In genomic region chr17:4771519-4772234, GRCh38 we compare ENCODE assay signal across 1 cellular context.
TF ChIP-seq lines count a peak whose summit lies in the region.

A gene with protein sequence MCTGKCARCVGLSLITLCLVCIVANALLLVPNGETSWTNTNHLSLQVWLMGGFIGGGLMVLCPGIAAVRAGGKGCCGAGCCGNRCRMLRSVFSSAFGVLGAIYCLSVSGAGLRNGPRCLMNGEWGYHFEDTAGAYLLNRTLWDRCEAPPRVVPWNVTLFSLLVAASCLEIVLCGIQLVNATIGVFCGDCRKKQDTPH (plus strand): TSS chr17:4771886. CDS start chr17:4771923, 37 bp downstream.

TF ChIP-seq in HepG2, 621 proteins besides CTCF, POLR2A, EP300 and RAD21 (continued from another document and continues in another):
- TF ChIP-seq, protein P1, sequence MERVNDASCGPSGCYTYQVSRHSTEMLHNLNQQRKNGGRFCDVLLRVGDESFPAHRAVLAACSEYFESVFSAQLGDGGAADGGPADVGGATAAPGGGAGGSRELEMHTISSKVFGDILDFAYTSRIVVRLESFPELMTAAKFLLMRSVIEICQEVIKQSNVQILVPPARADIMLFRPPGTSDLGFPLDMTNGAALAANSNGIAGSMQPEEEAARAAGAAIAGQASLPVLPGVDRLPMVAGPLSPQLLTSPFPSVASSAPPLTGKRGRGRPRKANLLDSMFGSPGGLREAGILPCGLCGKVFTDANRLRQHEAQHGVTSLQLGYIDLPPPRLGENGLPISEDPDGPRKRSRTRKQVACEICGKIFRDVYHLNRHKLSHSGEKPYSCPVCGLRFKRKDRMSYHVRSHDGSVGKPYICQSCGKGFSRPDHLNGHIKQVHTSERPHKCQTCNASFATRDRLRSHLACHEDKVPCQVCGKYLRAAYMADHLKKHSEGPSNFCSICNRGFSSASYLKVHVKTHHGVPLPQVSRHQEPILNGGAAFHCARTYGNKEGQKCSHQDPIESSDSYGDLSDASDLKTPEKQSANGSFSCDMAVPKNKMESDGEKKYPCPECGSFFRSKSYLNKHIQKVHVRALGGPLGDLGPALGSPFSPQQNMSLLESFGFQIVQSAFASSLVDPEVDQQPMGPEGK (CRISPR knock-in tag; IDR thresholded peaks at IDR 0.05) = peak; percentile 78; the same call in 1 of the 2 replicates
- TF ChIP-seq ZFX (CRISPR knock-in tag; IDR thresholded peaks at IDR 0.05; ENCODE audit: low read depth) (peak; percentile 88), IKZF1 (IDR thresholded peaks at IDR 0.05) (no peak), ZNF512 (CRISPR knock-in tag; IDR thresholded peaks at IDR 0.05) (peak; percentile 77; the same call in 1 of the 2 replicates), ZBTB25 (CRISPR knock-in tag; IDR thresholded peaks at IDR 0.05) (peak; percentile 23; the same call in 1 of the 2 replicates), DZIP1 (CRISPR knock-in tag; IDR thresholded peaks at IDR 0.05) (0 out of 2 replicates have a peak, but pooled peaks have one; percentile 37), ZBTB14 (CRISPR knock-in tag; IDR thresholded peaks at IDR 0.05) (0 out of 2 replicates have a peak, but pooled peaks have one; percentile 20), TGIF2 (CRISPR knock-in tag; IDR thresholded peaks at IDR 0.05) (peak; percentile 99), CC2D1A (CRISPR knock-in tag; IDR thresholded peaks at IDR 0.05) (no peak), TEAD3 (CRISPR knock-in tag; optimal IDR thresholded peaks at IDR 0.05; ENCODE audit: borderline replicate concordance) (peak; percentile 55), DMTF1 (CRISPR knock-in tag; IDR thresholded peaks at IDR 0.05) (no peak), MXI1 (IDR thresholded peaks at IDR 0.05; ENCODE audit: borderline replicate concordance, low read depth, low read length) (peak; percentile 99), HDAC1 (CRISPR knock-in tag; IDR thresholded peaks at IDR 0.05) (peak; percentile 95), ZNF572 (CRISPR knock-in tag; IDR thresholded peaks at IDR 0.05) (0 out of 2 replicates have a peak, but pooled peaks have one; percentile 78), ZNF557 (CRISPR knock-in tag; IDR thresholded peaks at IDR 0.05) (no peak), ZBTB20 (CRISPR knock-in tag; IDR thresholded peaks at IDR 0.05; ENCODE audit: borderline replicate concordance, low read depth) (peak; percentile 45; the same call in 1 of the 2 replicates), TBX3 (IDR thresholded peaks at IDR 0.05; ENCODE audit: borderline replicate concordance) (peak; percentile 74; the same call in 1 of the 2 replicates), SALL2 (CRISPR knock-in tag; IDR thresholded peaks at IDR 0.05) (peak; percentile 79), ZNF816 (CRISPR knock-in tag; IDR thresholded peaks at IDR 0.05; ENCODE audit: borderline replicate concordance) (0 out of 2 replicates have a peak, but pooled peaks have one; percentile 51), ZNF329 (CRISPR knock-in tag; IDR thresholded peaks at IDR 0.05; ENCODE audit: low read depth) (peak; percentile 61; the same call in 1 of the 2 replicates), SIX1 (CRISPR knock-in tag; IDR thresholded peaks at IDR 0.05; ENCODE audit: borderline replicate concordance) (peak; percentile 50; the same call in 1 of the 2 replicates), ZC3H4 (CRISPR knock-in tag; IDR thresholded peaks at IDR 0.05; ENCODE audit: borderline replicate concordance) (no peak), ATAD3A (CRISPR knock-in tag; IDR thresholded peaks at IDR 0.05) (no peak), ZSCAN12 (CRISPR knock-in tag; IDR thresholded peaks at IDR 0.05) (0 out of 2 replicates have a peak, but pooled peaks have one; percentile 25), RFX1 (IDR thresholded peaks at IDR 0.05) (no peak), ZBTB42 (CRISPR knock-in tag; IDR thresholded peaks at IDR 0.05) (peak; percentile 63; the same call in 1 of the 2 replicates)
- TF ChIP-seq, protein P2, sequence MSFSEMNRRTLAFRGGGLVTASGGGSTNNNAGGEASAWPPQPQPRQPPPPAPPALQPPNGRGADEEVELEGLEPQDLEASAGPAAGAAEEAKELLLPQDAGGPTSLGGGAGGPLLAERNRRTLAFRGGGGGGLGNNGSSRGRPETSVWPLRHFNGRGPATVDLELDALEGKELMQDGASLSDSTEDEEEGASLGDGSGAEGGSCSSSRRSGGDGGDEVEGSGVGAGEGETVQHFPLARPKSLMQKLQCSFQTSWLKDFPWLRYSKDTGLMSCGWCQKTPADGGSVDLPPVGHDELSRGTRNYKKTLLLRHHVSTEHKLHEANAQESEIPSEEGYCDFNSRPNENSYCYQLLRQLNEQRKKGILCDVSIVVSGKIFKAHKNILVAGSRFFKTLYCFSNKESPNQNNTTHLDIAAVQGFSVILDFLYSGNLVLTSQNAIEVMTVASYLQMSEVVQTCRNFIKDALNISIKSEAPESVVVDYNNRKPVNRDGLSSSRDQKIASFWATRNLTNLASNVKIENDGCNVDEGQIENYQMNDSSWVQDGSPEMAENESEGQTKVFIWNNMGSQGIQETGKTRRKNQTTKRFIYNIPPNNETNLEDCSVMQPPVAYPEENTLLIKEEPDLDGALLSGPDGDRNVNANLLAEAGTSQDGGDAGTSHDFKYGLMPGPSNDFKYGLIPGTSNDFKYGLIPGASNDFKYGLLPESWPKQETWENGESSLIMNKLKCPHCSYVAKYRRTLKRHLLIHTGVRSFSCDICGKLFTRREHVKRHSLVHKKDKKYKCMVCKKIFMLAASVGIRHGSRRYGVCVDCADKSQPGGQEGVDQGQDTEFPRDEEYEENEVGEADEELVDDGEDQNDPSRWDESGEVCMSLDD (CRISPR knock-in tag; IDR thresholded peaks at IDR 0.05; ENCODE audit: borderline replicate concordance) = peak; percentile 75; the same call in 1 of the 2 replicates
- TF ChIP-seq, protein P3, sequence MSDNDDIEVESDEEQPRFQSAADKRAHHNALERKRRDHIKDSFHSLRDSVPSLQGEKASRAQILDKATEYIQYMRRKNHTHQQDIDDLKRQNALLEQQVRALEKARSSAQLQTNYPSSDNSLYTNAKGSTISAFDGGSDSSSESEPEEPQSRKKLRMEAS (IDR thresholded peaks at IDR 0.05) = peak; percentile 93
- TF ChIP-seq, protein P4, sequence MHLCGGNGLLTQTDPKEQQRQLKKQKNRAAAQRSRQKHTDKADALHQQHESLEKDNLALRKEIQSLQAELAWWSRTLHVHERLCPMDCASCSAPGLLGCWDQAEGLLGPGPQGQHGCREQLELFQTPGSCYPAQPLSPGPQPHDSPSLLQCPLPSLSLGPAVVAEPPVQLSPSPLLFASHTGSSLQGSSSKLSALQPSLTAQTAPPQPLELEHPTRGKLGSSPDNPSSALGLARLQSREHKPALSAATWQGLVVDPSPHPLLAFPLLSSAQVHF (CRISPR knock-in tag; IDR thresholded peaks at IDR 0.05) = no peak
- TF ChIP-seq, protein P5, sequence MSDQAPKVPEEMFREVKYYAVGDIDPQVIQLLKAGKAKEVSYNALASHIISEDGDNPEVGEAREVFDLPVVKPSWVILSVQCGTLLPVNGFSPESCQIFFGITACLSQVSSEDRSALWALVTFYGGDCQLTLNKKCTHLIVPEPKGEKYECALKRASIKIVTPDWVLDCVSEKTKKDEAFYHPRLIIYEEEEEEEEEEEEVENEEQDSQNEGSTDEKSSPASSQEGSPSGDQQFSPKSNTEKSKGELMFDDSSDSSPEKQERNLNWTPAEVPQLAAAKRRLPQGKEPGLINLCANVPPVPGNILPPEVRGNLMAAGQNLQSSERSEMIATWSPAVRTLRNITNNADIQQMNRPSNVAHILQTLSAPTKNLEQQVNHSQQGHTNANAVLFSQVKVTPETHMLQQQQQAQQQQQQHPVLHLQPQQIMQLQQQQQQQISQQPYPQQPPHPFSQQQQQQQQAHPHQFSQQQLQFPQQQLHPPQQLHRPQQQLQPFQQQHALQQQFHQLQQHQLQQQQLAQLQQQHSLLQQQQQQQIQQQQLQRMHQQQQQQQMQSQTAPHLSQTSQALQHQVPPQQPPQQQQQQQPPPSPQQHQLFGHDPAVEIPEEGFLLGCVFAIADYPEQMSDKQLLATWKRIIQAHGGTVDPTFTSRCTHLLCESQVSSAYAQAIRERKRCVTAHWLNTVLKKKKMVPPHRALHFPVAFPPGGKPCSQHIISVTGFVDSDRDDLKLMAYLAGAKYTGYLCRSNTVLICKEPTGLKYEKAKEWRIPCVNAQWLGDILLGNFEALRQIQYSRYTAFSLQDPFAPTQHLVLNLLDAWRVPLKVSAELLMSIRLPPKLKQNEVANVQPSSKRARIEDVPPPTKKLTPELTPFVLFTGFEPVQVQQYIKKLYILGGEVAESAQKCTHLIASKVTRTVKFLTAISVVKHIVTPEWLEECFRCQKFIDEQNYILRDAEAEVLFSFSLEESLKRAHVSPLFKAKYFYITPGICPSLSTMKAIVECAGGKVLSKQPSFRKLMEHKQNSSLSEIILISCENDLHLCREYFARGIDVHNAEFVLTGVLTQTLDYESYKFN (CRISPR knock-in tag; conservative IDR thresholded peaks at IDR 0.05) = peak; percentile 93
- TF ChIP-seq, protein P6, sequence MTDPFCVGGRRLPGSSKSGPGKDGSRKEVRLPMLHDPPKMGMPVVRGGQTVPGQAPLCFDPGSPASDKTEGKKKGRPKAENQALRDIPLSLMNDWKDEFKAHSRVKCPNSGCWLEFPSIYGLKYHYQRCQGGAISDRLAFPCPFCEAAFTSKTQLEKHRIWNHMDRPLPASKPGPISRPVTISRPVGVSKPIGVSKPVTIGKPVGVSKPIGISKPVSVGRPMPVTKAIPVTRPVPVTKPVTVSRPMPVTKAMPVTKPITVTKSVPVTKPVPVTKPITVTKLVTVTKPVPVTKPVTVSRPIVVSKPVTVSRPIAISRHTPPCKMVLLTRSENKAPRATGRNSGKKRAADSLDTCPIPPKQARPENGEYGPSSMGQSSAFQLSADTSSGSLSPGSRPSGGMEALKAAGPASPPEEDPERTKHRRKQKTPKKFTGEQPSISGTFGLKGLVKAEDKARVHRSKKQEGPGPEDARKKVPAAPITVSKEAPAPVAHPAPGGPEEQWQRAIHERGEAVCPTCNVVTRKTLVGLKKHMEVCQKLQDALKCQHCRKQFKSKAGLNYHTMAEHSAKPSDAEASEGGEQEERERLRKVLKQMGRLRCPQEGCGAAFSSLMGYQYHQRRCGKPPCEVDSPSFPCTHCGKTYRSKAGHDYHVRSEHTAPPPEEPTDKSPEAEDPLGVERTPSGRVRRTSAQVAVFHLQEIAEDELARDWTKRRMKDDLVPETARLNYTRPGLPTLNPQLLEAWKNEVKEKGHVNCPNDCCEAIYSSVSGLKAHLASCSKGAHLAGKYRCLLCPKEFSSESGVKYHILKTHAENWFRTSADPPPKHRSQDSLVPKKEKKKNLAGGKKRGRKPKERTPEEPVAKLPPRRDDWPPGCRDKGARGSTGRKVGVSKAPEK (CRISPR knock-in tag; IDR thresholded peaks at IDR 0.05; ENCODE audit: borderline replicate concordance) = no peak
